In genomic region chr6:91126876-91127275, GRCh38 we compare ENCODE assay signal across 28 cellular contexts.
"Had no signal": no experiment of that assay in that cellular context is flagged by ENCODE, and none has a peak within 500 bp of the region (broad histone marks: within the 10 kb centered on the region; RNA-seq: fewer than 3 reads in every experiment).

No MANE protein-coding gene starts in this region.

- H3K9me3 Mint-ChIP-seq: dendritic cell treated with granulocyte-macrophage colony-stimulating factor and Interleukin-4, amounts not matched to agents 40 ng/mL and 50 ng/mL, for 4 days; endodermal cell had no signal

- DNase-seq: colonic mucosa; cortex of kidney; dermis blood vessel endothelial cell; dorsolateral prefrontal cortex; effector CD4-positive, alpha-beta T cell; effector CD8-positive, alpha-beta T cell; effector memory CD4-positive, alpha-beta T cell; effector memory CD8-positive, alpha-beta T cell; endodermal cell; erythroblast; esophagus squamous epithelium; foreskin fibroblast; foreskin keratinocyte; foreskin melanocyte; gastrocnemius medialis; glutamatergic neuron; head of caudate nucleus; heart left ventricle; heart right ventricle had no signal

- FAIRE-seq: endometrium, endothelial cell of umbilical vein, frontal cortex had no signal

- H3K27ac ChIP-seq: colonic mucosa, coronary artery, dorsolateral prefrontal cortex, epithelial cell of prostate, esophagus muscularis mucosa, esophagus squamous epithelium, foreskin keratinocyte, gastrocnemius medialis, gastroesophageal sphincter, heart left ventricle, heart right ventricle had no signal

- ATAC-seq: effector memory CD8-positive, alpha-beta T cell; esophagus mucosa; foreskin keratinocyte; gastrocnemius medialis; gastroesophageal sphincter; heart left ventricle; heart right ventricle had no signal

- H3K9me3 ChIP-seq: colonic mucosa, esophagus muscularis mucosa, esophagus squamous epithelium, gastrocnemius medialis, heart left ventricle had no signal

- H3K27me3 ChIP-seq: colonic mucosa, dorsolateral prefrontal cortex, esophagus muscularis mucosa, esophagus squamous epithelium, foreskin keratinocyte, gastrocnemius medialis, gastroesophageal sphincter, heart left ventricle, heart right ventricle had no signal

- H3K36me3 ChIP-seq: colonic mucosa, esophagus muscularis mucosa, esophagus squamous epithelium, gastrocnemius medialis, gastroesophageal sphincter, heart left ventricle, heart right ventricle had no signal

- H3K4me3 Mint-ChIP-seq: dendritic cell treated with granulocyte-macrophage colony-stimulating factor and Interleukin-4, amounts not matched to agents 40 ng/mL and 50 ng/mL, for 4 days; effector memory CD8-positive, alpha-beta T cell; endodermal cell had no signal

- H3K27ac Mint-ChIP-seq: dendritic cell treated with granulocyte-macrophage colony-stimulating factor and Interleukin-4, amounts not matched to agents 40 ng/mL and 50 ng/mL, for 4 days; effector memory CD8-positive, alpha-beta T cell; endodermal cell had no signal

- H3K27me3 Mint-ChIP-seq: dendritic cell treated with granulocyte-macrophage colony-stimulating factor and Interleukin-4, amounts not matched to agents 40 ng/mL and 50 ng/mL, for 4 days; effector memory CD8-positive, alpha-beta T cell had no signal

- H3K4me1 ChIP-seq: colonic mucosa, esophagus muscularis mucosa, esophagus squamous epithelium, gastrocnemius medialis, gastroesophageal sphincter, heart left ventricle, heart right ventricle had no signal

- H3K4me3 ChIP-seq: colonic mucosa, coronary artery, dorsolateral prefrontal cortex, esophagus muscularis mucosa, esophagus squamous epithelium, gastrocnemius medialis, gastroesophageal sphincter, heart left ventricle, heart right ventricle had no signal
